Comparison of ENCODE assay signal across 23 cellular contexts in genomic region chr22:19812910-19813309, GRCh38. TPM values are rescaled to one million over a fixed set of nuclear protein-coding genes. Genes with fewer than 3 reads are reported as not detected.
DNase-seq lines count a peak whose midpoint lies in the region; ATAC-seq, FAIRE-seq and TF ChIP-seq lines count a peak whose summit lies in the region.
"Had no signal": no experiment of that assay in that cellular context is flagged by ENCODE, and none has a peak within 500 bp of the region (broad histone marks: within the 10 kb centered on the region; RNA-seq: fewer than 3 reads in every experiment).

No MANE protein-coding gene starts in this region.

- TF ChIP-seq RAD21 in K562 (CRISPR knock-in tag; conservative IDR thresholded peaks at IDR 0.05 in 1 of 2, IDR thresholded peaks at IDR 0.05 in 1 of 2) = no peak

- intact Hi-C loops in K562 (cut with micrococcal nuclease) = no loop called here
- intact Hi-C loops in stomach (cut with DNase I; ENCODE audit: low total_unique reads) = no loop called here
- intact Hi-C loops in psoas muscle (cut with DNase I) = no loop called here

- no peaks in the 10 kb centered on the region for H3K9me1 ChIP-seq in K562 (ENCODE audit: control insufficient read depth, insufficient read depth, low read length)

- H3K4me3 ChIP-seq in K562 (no peak overlapping the region), stomach (no peak overlapping the region), psoas muscle (no peak overlapping the region)
- H3K4me3 ChIP-seq: A549; BLaER1 treated with 17β-estradiol and CSF1 and Interleukin-3, amounts not matched to agents 10 nM and 100 nM had no signal

- no peak overlapping the region for H2AFZ ChIP-seq in K562 (ENCODE audit: low read depth, low read length)

- DNase-seq in activated T-cell treated with anti-CD3 and anti-CD28 coated beads, Interleukin-2, amount 50 U/mL, for 24 hours = peak; percentile 9
- DNase-seq in activated T-cell treated with anti-CD3 and anti-CD28 coated beads, Interleukin-2, amount 50 U/mL, for 48 hours = no peak
- DNase-seq in K562 (ENCODE audit: extremely low read depth in 1 of 4, low spot score in 3 of 4) = no peak
- DNase-seq in mucosa of gallbladder (ENCODE audit: low spot score) = peak; percentile 3
- DNase-seq in stomach = peak; percentile 7
- DNase-seq in GDM1 (lab: John Stamatoyannopoulos, UW) = no peak
- no peak for DNase-seq in psoas muscle
- no peak for DNase-seq in glutamatergic neuron
- DNase-seq: Calu3, EL, HFFc6, NCI-H1417, NCI-H187, NCI-H2107, NCI-H524, NCI-H82, RPMI8226 had no signal

- H3K27ac ChIP-seq in K562 (ENCODE audit: extremely low read depth, low read depth, low read length) (no peak overlapping the region), stomach (no peak overlapping the region), psoas muscle (no peak overlapping the region)
- H3K27ac ChIP-seq: A549; BLaER1 treated with 17β-estradiol and CSF1 and Interleukin-3, amounts not matched to agents 10 nM and 100 nM had no signal

- H3K4me1 Mint-ChIP-seq in activated T-cell treated with anti-CD3 and anti-CD28 coated beads, Interleukin-2, amount 50 U/mL, for 24 hours (ENCODE audit: low read depth) = no peaks in the 10 kb centered on the region
- peaks cover 15% of the 10 kb centered on the region for H3K4me1 Mint-ChIP-seq in glutamatergic neuron (ENCODE audit: low read depth, unreplicated experiment)

- no peaks in the 10 kb centered on the region for H3K9me3 Mint-ChIP-seq in activated T-cell treated with anti-CD3 and anti-CD28 coated beads, Interleukin-2, amount 50 U/mL, for 24 hours
- peaks cover 7% of the 10 kb centered on the region for H3K9me3 Mint-ChIP-seq in glutamatergic neuron (ENCODE audit: unreplicated experiment)
- H3K9me3 Mint-ChIP-seq: CD8-positive, alpha-beta T cell; HFFc6 had no signal

- TF ChIP-seq CTCF in K562 (IDR thresholded peaks at IDR 0.05 in 2 of 3, conservative IDR thresholded peaks at IDR 0.05 in 1 of 3; ENCODE audit: insufficient read depth in 2 of 3, low read depth in 1 of 3, low read length in 3 of 3) (no peak), stomach (IDR thresholded peaks at IDR 0.05) (no peak), psoas muscle (IDR thresholded peaks at IDR 0.05) (no peak), glutamatergic neuron (IDR thresholded peaks at IDR 0.05; ENCODE audit: partially characterized antibody, unreplicated experiment) (no peak)

- H3K36me3 ChIP-seq in K562 (ENCODE audit: control insufficient read depth, insufficient read depth, low read length) (no peaks in the 10 kb centered on the region), stomach (peaks cover 0 to 23% (median 11%) of the 10 kb centered on the region in 4 donors), psoas muscle (ENCODE audit: insufficient read depth in 1 of 2, low read depth in 1 of 2) (no peaks in the 10 kb centered on the region)

- 82% methylated on average over 11 of the region's 11 CpGs for WGBS in K562 (ENCODE audit: insufficient coverage, low coverage, missing lambda C conversion rate)
- 93 to 95% (median 94%) methylated on average over 11 of the region's 11 CpGs for WGBS in stomach, 5 donors
- 95 to 97% (median 96%) methylated on average over 11 of the region's 11 CpGs for WGBS in psoas muscle, 3 donors

- H3K27me3 Mint-ChIP-seq in activated T-cell treated with anti-CD3 and anti-CD28 coated beads, Interleukin-2, amount 50 U/mL, for 24 hours = no peaks in the 10 kb centered on the region
- H3K27me3 Mint-ChIP-seq in glutamatergic neuron (ENCODE audit: unreplicated experiment) = peaks cover 13% of the 10 kb centered on the region

- CTCF ChIA-PET in K562 (lab: Yijun Ruan, JAX; ENCODE audit: low intra/inter-chr PET ratio) = no interaction called here

- no peaks in the 10 kb centered on the region for H3K27me3 ChIP-seq in K562 (ENCODE audit: control insufficient read depth in 2 of 2, insufficient read depth in 2 of 2, low read length in 2 of 2)
- H3K27me3 ChIP-seq in stomach = no peaks in the 10 kb centered on the region
- H3K27me3 ChIP-seq in psoas muscle (ENCODE audit: insufficient read depth in 3 of 3, low read length in 2 of 3) = no peaks in the 10 kb centered on the region
- H3K27me3 ChIP-seq: BLaER1 treated with 17β-estradiol and CSF1 and Interleukin-3, amounts not matched to agents 10 nM and 100 nM had no signal

- H3K9me3 ChIP-seq in K562 (replicated peaks; ENCODE audit: control insufficient read depth, insufficient read depth, low read depth, low read length) (no peaks in the 10 kb centered on the region), stomach (no peaks in the 10 kb centered on the region), psoas muscle (no peaks in the 10 kb centered on the region)
- H3K9me3 ChIP-seq: A549; BLaER1 treated with 17β-estradiol and CSF1 and Interleukin-3, amounts not matched to agents 10 nM and 100 nM had no signal

- H4K20me1 ChIP-seq in K562 (replicated peaks; ENCODE audit: control insufficient read depth, insufficient read depth, low read length) = 0 out of 2 replicates have a peak, but pooled peaks cover 1% of the 10 kb centered on the region

- BruUV-seq in K562 (replicated peaks; lab: Mats Ljungman, UMichigan) = no TSS peak

- in situ Hi-C loops in K562 (cut with MboI) = no loop called here

- H3K9ac ChIP-seq in K562 (ENCODE audit: insufficient read depth in 1 of 2, low read depth in 2 of 2, low read length in 2 of 2) = peak overlapping the region in 1 of 2 experiments; percentile 5; a peak in 1 of 4 replicates
- H3K9ac ChIP-seq: BLaER1 treated with 17β-estradiol and CSF1 and Interleukin-3, amounts not matched to agents 10 nM and 100 nM had no signal

- H3K4me3 Mint-ChIP-seq in activated T-cell treated with anti-CD3 and anti-CD28 coated beads, Interleukin-2, amount 50 U/mL, for 24 hours = no peak overlapping the region
- no peak overlapping the region for H3K4me3 Mint-ChIP-seq in glutamatergic neuron (ENCODE audit: unreplicated experiment)
- H3K4me3 Mint-ChIP-seq: CD8-positive, alpha-beta T cell; HFFc6 had no signal

- POLR2A ChIA-PET in K562 (lab: Yijun Ruan, JAX) = interaction anchor here (0.6 to 5.7 kb wide), 4 partner anchors 7 to 41 kb away, joined by 3 to 43 read pairs (median 4); partner anchors contain the start of genes GNB1L and RTL10

- peaks cover 35% of the 10 kb centered on the region for H3K36me3 Mint-ChIP-seq in activated T-cell treated with anti-CD3 and anti-CD28 coated beads, Interleukin-2, amount 50 U/mL, for 24 hours (ENCODE audit: low read depth)
- H3K36me3 Mint-ChIP-seq in glutamatergic neuron (ENCODE audit: unreplicated experiment) = peaks cover 3% of the 10 kb centered on the region

- H3K4me2 ChIP-seq in K562 (ENCODE audit: insufficient read depth, low read length) = no peak overlapping the region
- H3K4me2 ChIP-seq: A549 had no signal

- FAIRE-seq in K562 (lab: Jason Lieb, UNC) = no peak
- FAIRE-seq: A549, GM12891, GM18507, H54 had no signal

- TF ChIP-seq EP300 in K562 (IDR thresholded peaks at IDR 0.05; ENCODE audit: low read length) (no peak), stomach (IDR thresholded peaks at IDR 0.05) (no peak)

- H3K4me1 ChIP-seq in K562 (replicated peaks in 1 of 2; ENCODE audit: control insufficient read depth in 2 of 2, insufficient read depth in 2 of 2, low read length in 2 of 2) (peaks cover 22 to 57% of the 10 kb centered on the region in 2 experiments), stomach (no peaks in the 10 kb centered on the region), psoas muscle (peaks cover 11% of the 10 kb centered on the region)
- H3K4me1 ChIP-seq: A549 had no signal

- H3K79me2 ChIP-seq in K562 (ENCODE audit: control insufficient read depth, insufficient read depth, low read length) = no peaks in the 10 kb centered on the region

- TF ChIP-seq POLR2A in K562 (conservative IDR thresholded peaks at IDR 0.05) = no peak
- TF ChIP-seq POLR2A in stomach (IDR thresholded peaks at IDR 0.05) = no peak

- no peak for ATAC-seq in K562
- ATAC-seq in psoas muscle = no peak
- ATAC-seq: A549; CD8-positive, alpha-beta T cell had no signal

- H3K27ac Mint-ChIP-seq in activated T-cell treated with anti-CD3 and anti-CD28 coated beads, Interleukin-2, amount 50 U/mL, for 24 hours = peak overlapping the region; percentile 23
- H3K27ac Mint-ChIP-seq in glutamatergic neuron (ENCODE audit: unreplicated experiment) = no peak overlapping the region
- H3K27ac Mint-ChIP-seq: CD8-positive, alpha-beta T cell; HFFc6 had no signal

RNA-seq across cellular contexts. Expression of gene GNB1L, which starts 41.8 kb away (rescaled TPM):
- 5.3 and 21.3 TPM in 2 replicates for total RNA-seq in K562 (2011; cell fraction: chromatin; rRNA removed; ENCODE audit: low replicate concordance)
- total RNA-seq in K562 (2011; cell fraction: nucleolus; rRNA removed) = 21.8 and 25.5 TPM in 2 replicates
- 7.3 and 7.8 TPM in 2 replicates for total RNA-seq in K562 (2011; cell fraction: nucleoplasm; rRNA removed)
- total RNA-seq in K562 (2014; rRNA removed) = 48.9 and 69.1 TPM in 2 replicates
- total RNA-seq in K562 (2014; rRNA removed; fragmentation: Illumina TruSeq; extraction: Trizol) = 0.57 and 0.84 TPM in 2 replicates
- total RNA-seq in K562 (2015; rRNA removed; fragmentation: Illumina TruSeq; extraction: Trizol) = 17.8 and 20.6 TPM in 2 replicates
- total RNA-seq in K562 (2021) = 50.5 and 55.3 TPM in 2 replicates
- polyA plus RNA-seq in K562 (2011; rRNA removed) = 10.2 and 35.0 TPM in 2 replicates
- 37.2 and 43.8 TPM in 2 replicates for polyA plus RNA-seq in K562 (2011; cell fraction: cytosol; rRNA removed)
- polyA plus RNA-seq in K562 (2011; cell fraction: nucleus; rRNA removed) = 33.2 and 43.3 TPM in 2 replicates
- polyA plus RNA-seq in K562 (2012) = 42.2 and 62.2 TPM in 2 replicates
- 1.9 and 18.0 TPM in 2 replicates for polyA plus RNA-seq in K562 (2014; fragmentation: Illumina TruSeq; extraction: Trizol)
- 1 to 10 TPM in 1 of 2 experiments, under 1 TPM in 1; 0.56 to 3.5 TPM for polyA plus RNA-seq in K562 (2014; fragmentation: Nextera tagmentation; extraction: Ambion mirVana)
- 40.7 and 41.3 TPM in 2 replicates for polyA plus RNA-seq in K562 (2014; rRNA removed)
- 2.8 and 3.7 TPM in 2 replicates for polyA minus RNA-seq in K562 (2011; rRNA and poly(A)+ RNA removed)
- 13.2 and 33.0 TPM in 2 replicates for polyA minus RNA-seq in K562 (2011; cell fraction: cytosol; rRNA and poly(A)+ RNA removed)
- polyA minus RNA-seq in K562 (2011; cell fraction: nucleus; rRNA and poly(A)+ RNA removed) = 12.0 and 14.3 TPM in 2 replicates
- 6.2 TPM for total RNA-seq in mucosa of gallbladder
- 1 to 10 TPM in 2 of 5 donors, under 1 TPM in 2, not detected in 1; 0.29 to 4.1 (median 1.7) TPM for total RNA-seq in stomach
- polyA plus RNA-seq in stomach = 1 to 10 TPM; 1.8 to 6.8 (median 3.2) TPM
- total RNA-seq in psoas muscle = 1 to 10 TPM; 1.5 to 3.4 (median 3.0) TPM
- polyA plus RNA-seq in psoas muscle = 1 to 10 TPM; 3.3 to 7.6 (median 3.6) TPM
- 5.0 TPM for total RNA-seq in glutamatergic neuron (ENCODE audit: unreplicated experiment)

RNA-seq across cellular contexts. Expression of gene RTL10, which starts 41.8 kb away (rescaled TPM):
- 82.4 and 192 TPM in 2 replicates for total RNA-seq in K562 (2011; cell fraction: chromatin; rRNA removed; ENCODE audit: low replicate concordance)
- 134 and 166 TPM in 2 replicates for total RNA-seq in K562 (2011; cell fraction: nucleolus; rRNA removed)
- 107 and 110 TPM in 2 replicates for total RNA-seq in K562 (2011; cell fraction: nucleoplasm; rRNA removed)
- total RNA-seq in K562 (2014; rRNA removed) (32.5 and 42.0 TPM in 2 replicates), K562 (2014; rRNA removed; fragmentation: Illumina TruSeq; extraction: Trizol) (16.3 and 19.8 TPM in 2 replicates), K562 (2015; rRNA removed; fragmentation: Illumina TruSeq; extraction: Trizol) (26.2 and 28.8 TPM in 2 replicates), K562 (2021) (75.4 and 75.5 TPM in 2 replicates), mucosa of gallbladder (18.4 TPM), stomach (10 to 100 TPM in 2 of 5 donors, 1 to 10 TPM in 3; 1.7 to 28.1 (median 8.7) TPM), psoas muscle (1 to 10 TPM; 5.3 to 9.7 (median 8.1) TPM), glutamatergic neuron (ENCODE audit: unreplicated experiment) (12.1 TPM)
- polyA plus RNA-seq in K562 (2011; rRNA removed) (32.7 and 82.6 TPM in 2 replicates), K562 (2014; fragmentation: Illumina TruSeq; extraction: Trizol) (39.2 and 40.1 TPM in 2 replicates), K562 (2014; fragmentation: Nextera tagmentation; extraction: Ambion mirVana) (10 to 100 TPM; 23.6 to 33.7 TPM), K562 (2014; rRNA removed) (28.2 and 31.2 TPM in 2 replicates), stomach (10 to 100 TPM in 1 of 3 donors, 1 to 10 TPM in 2; 5.2 to 12.1 (median 5.8) TPM), psoas muscle (1 to 10 TPM; 5.9 to 7.9 (median 6.3) TPM)
- polyA plus RNA-seq in K562 (2011; cell fraction: cytosol; rRNA removed) = 68.8 and 74.9 TPM in 2 replicates
- 124 and 157 TPM in 2 replicates for polyA plus RNA-seq in K562 (2011; cell fraction: nucleus; rRNA removed)
- 40.3 and 56.9 TPM in 2 replicates for polyA plus RNA-seq in K562 (2012)
- polyA minus RNA-seq in K562 (2011; rRNA and poly(A)+ RNA removed) = 49.5 and 66.5 TPM in 2 replicates
- polyA minus RNA-seq in K562 (2011; cell fraction: cytosol; rRNA and poly(A)+ RNA removed) = 31.7 and 46.0 TPM in 2 replicates
- polyA minus RNA-seq in K562 (2011; cell fraction: nucleus; rRNA and poly(A)+ RNA removed) = 42.7 and 85.4 TPM in 2 replicates

RNA-seq across cellular contexts. Expression of gene TBX1, which starts 52.3 kb away (rescaled TPM):
- total RNA-seq in K562 (2011; cell fraction: chromatin; rRNA removed; ENCODE audit: low replicate concordance) = 31.9 and 90.7 TPM in 2 replicates
- 41.9 and 52.4 TPM in 2 replicates for total RNA-seq in K562 (2011; cell fraction: nucleolus; rRNA removed)
- total RNA-seq in K562 (2011; cell fraction: nucleoplasm; rRNA removed) = 40.6 and 47.0 TPM in 2 replicates
- 8.9 and 14.0 TPM in 2 replicates for total RNA-seq in K562 (2014; rRNA removed)
- total RNA-seq in K562 (2014; rRNA removed; fragmentation: Illumina TruSeq; extraction: Trizol) = 2.1 and 2.6 TPM in 2 replicates
- 3.5 and 3.9 TPM in 2 replicates for total RNA-seq in K562 (2015; rRNA removed; fragmentation: Illumina TruSeq; extraction: Trizol)
- total RNA-seq in K562 (2021) = 34.2 and 35.0 TPM in 2 replicates
- 2.5 and 9.5 TPM in 2 replicates for polyA plus RNA-seq in K562 (2011; rRNA removed)
- polyA plus RNA-seq in K562 (2011; cell fraction: cytosol; rRNA removed) = 5.8 and 7.7 TPM in 2 replicates
- 55.1 and 87.1 TPM in 2 replicates for polyA plus RNA-seq in K562 (2011; cell fraction: nucleus; rRNA removed)
- polyA plus RNA-seq in K562 (2012) = 12.4 and 14.0 TPM in 2 replicates
- 8.0 and 12.8 TPM in 2 replicates for polyA plus RNA-seq in K562 (2014; fragmentation: Illumina TruSeq; extraction: Trizol)
- under 1 TPM; 0.07 to 0.11 TPM for polyA plus RNA-seq in K562 (2014; fragmentation: Nextera tagmentation; extraction: Ambion mirVana)
- polyA plus RNA-seq in K562 (2014; rRNA removed) = 14.7 and 17.1 TPM in 2 replicates
- 2.2 and 5.5 TPM in 2 replicates for polyA minus RNA-seq in K562 (2011; rRNA and poly(A)+ RNA removed)
- polyA minus RNA-seq in K562 (2011; cell fraction: cytosol; rRNA and poly(A)+ RNA removed) = 5.4 and 22.9 TPM in 2 replicates
- 20.1 and 45.7 TPM in 2 replicates for polyA minus RNA-seq in K562 (2011; cell fraction: nucleus; rRNA and poly(A)+ RNA removed)
- 3.9 TPM for total RNA-seq in mucosa of gallbladder
- under 1 TPM in 2 of 5 donors, not detected in 3; 0.43 to 0.73 TPM for total RNA-seq in stomach
- 1 to 10 TPM in 1 of 3 donors, under 1 TPM in 1, not detected in 1; 0.62 to 1.1 TPM for polyA plus RNA-seq in stomach
- total RNA-seq in psoas muscle = 100 to 1,000 TPM in 2 of 4 donors, 10 to 100 TPM in 2; 76.0 to 112 (median 91.8) TPM
- polyA plus RNA-seq in psoas muscle = 10 to 100 TPM; 18.2 to 80.8 (median 63.8) TPM
- 2.4 TPM for total RNA-seq in glutamatergic neuron (ENCODE audit: unreplicated experiment)
- total RNA-seq: Calu3; CD8-positive, alpha-beta T cell had no signal

Comparison
In these comparisons a context has a peak if more than half of its experiments do, and no peak if none do; other contexts are left out.
1. DNase-seq: peak in activated T-cell treated with anti-CD3 and anti-CD28 coated beads, Interleukin-2, amount 50 U/mL, for 24 hours (single experiment), mucosa of gallbladder (single experiment) and stomach (single experiment); none in activated T-cell treated with anti-CD3 and anti-CD28 coated beads, Interleukin-2, amount 50 U/mL, for 48 hours (0 of 2), K562 (0 of 4), GDM1 (single experiment), psoas muscle (0 of 2) and glutamatergic neuron (single experiment).